1 cellular context compared by ENCODE assay signal in the genomic region with DNA sequence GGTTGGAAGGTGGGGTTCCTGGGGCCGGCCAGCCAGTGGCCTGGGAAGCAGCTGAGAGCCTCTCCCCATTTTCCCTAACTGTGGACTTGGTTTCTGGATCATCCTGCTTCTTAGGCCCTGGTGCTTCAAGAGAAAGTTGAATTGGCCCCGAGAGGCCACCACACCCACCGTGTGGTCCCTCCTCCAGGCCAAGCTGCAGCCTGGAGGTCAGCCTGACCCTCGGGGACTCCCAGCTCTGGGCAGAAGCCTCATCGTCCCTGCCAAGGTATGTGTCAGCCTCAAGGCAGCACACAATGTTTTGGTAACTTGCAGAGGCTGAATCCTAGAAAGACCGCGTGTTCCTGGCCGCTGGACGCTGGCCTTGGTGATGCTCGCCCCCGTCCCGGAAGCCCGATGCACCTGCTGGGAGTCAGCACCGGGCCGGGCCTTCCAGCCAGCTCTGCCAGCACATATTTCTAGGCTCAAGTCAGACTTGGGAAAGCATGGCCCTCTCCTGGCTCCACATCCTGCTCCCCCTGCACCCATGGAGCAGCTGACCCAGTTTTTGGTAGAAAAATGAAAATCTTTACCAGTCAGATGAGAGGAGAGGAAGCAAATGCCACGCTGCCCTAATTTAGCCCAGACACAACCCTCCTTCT.
TF ChIP-seq lines count a peak whose summit lies in the region.

No MANE protein-coding gene starts in this region.

TF ChIP-seq in HepG2, 621 proteins besides CTCF, POLR2A, EP300 and RAD21 (continued from another document and continues in another):
- TF ChIP-seq, protein P1, sequence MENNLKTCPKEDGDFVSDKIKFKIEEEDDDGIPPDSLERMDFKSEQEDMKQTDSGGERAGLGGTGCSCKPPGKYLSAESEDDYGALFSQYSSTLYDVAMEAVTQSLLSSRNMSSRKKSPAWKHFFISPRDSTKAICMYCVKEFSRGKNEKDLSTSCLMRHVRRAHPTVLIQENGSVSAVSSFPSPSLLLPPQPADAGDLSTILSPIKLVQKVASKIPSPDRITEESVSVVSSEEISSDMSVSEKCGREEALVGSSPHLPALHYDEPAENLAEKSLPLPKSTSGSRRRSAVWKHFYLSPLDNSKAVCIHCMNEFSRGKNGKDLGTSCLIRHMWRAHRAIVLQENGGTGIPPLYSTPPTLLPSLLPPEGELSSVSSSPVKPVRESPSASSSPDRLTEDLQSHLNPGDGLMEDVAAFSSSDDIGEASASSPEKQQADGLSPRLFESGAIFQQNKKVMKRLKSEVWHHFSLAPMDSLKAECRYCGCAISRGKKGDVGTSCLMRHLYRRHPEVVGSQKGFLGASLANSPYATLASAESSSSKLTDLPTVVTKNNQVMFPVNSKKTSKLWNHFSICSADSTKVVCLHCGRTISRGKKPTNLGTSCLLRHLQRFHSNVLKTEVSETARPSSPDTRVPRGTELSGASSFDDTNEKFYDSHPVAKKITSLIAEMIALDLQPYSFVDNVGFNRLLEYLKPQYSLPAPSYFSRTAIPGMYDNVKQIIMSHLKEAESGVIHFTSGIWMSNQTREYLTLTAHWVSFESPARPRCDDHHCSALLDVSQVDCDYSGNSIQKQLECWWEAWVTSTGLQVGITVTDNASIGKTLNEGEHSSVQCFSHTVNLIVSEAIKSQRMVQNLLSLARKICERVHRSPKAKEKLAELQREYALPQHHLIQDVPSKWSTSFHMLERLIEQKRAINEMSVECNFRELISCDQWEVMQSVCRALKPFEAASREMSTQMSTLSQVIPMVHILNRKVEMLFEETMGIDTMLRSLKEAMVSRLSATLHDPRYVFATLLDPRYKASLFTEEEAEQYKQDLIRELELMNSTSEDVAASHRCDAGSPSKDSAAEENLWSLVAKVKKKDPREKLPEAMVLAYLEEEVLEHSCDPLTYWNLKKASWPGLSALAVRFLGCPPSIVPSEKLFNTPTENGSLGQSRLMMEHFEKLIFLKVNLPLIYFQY (CRISPR knock-in tag; IDR thresholded peaks at IDR 0.05; ENCODE audit: borderline replicate concordance), result no peak
- TF ChIP-seq ZNF253 (CRISPR knock-in tag; IDR thresholded peaks at IDR 0.05; ENCODE audit: borderline replicate concordance), result no peak; the same call in 1 of the 2 replicates
- TF ChIP-seq ZBTB38 (CRISPR knock-in tag; IDR thresholded peaks at IDR 0.05), result peak; percentile 65; the same call in 1 of the 2 replicates
- TF ChIP-seq AHR (CRISPR knock-in tag; IDR thresholded peaks at IDR 0.05), result no peak
- TF ChIP-seq HOXA7 (CRISPR knock-in tag; IDR thresholded peaks at IDR 0.05), result no peak
- no peak for TF ChIP-seq ZNF256 (CRISPR knock-in tag; conservative IDR thresholded peaks at IDR 0.05)
- TF ChIP-seq, protein P2, sequence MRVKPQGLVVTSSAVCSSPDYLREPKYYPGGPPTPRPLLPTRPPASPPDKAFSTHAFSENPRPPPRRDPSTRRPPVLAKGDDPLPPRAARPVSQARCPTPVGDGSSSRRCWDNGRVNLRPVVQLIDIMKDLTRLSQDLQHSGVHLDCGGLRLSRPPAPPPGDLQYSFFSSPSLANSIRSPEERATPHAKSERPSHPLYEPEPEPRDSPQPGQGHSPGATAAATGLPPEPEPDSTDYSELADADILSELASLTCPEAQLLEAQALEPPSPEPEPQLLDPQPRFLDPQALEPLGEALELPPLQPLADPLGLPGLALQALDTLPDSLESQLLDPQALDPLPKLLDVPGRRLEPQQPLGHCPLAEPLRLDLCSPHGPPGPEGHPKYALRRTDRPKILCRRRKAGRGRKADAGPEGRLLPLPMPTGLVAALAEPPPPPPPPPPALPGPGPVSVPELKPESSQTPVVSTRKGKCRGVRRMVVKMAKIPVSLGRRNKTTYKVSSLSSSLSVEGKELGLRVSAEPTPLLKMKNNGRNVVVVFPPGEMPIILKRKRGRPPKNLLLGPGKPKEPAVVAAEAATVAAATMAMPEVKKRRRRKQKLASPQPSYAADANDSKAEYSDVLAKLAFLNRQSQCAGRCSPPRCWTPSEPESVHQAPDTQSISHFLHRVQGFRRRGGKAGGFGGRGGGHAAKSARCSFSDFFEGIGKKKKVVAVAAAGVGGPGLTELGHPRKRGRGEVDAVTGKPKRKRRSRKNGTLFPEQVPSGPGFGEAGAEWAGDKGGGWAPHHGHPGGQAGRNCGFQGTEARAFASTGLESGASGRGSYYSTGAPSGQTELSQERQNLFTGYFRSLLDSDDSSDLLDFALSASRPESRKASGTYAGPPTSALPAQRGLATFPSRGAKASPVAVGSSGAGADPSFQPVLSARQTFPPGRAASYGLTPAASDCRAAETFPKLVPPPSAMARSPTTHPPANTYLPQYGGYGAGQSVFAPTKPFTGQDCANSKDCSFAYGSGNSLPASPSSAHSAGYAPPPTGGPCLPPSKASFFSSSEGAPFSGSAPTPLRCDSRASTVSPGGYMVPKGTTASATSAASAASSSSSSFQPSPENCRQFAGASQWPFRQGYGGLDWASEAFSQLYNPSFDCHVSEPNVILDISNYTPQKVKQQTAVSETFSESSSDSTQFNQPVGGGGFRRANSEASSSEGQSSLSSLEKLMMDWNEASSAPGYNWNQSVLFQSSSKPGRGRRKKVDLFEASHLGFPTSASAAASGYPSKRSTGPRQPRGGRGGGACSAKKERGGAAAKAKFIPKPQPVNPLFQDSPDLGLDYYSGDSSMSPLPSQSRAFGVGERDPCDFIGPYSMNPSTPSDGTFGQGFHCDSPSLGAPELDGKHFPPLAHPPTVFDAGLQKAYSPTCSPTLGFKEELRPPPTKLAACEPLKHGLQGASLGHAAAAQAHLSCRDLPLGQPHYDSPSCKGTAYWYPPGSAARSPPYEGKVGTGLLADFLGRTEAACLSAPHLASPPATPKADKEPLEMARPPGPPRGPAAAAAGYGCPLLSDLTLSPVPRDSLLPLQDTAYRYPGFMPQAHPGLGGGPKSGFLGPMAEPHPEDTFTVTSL (CRISPR knock-in tag; IDR thresholded peaks at IDR 0.05; ENCODE audit: borderline replicate concordance), result no peak
- TF ChIP-seq HNRNPUL1 (IDR thresholded peaks at IDR 0.05; ENCODE audit: low read depth, low read length), result no peak
- TF ChIP-seq ZNF749 (CRISPR knock-in tag; IDR thresholded peaks at IDR 0.05; ENCODE audit: borderline replicate concordance), result no peak; the same call in 1 of the 2 replicates
- TF ChIP-seq, protein P3, sequence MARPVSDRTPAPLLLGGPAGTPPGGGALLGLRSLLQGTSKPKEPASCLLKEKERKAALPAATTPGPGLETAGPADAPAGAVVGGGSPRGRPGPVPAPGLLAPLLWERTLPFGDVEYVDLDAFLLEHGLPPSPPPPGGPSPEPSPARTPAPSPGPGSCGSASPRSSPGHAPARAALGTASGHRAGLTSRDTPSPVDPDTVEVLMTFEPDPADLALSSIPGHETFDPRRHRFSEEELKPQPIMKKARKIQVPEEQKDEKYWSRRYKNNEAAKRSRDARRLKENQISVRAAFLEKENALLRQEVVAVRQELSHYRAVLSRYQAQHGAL (CRISPR knock-in tag; IDR thresholded peaks at IDR 0.05; ENCODE audit: not compliant biosample characterization), result no peak
- TF ChIP-seq TEAD3 (CRISPR knock-in tag; optimal IDR thresholded peaks at IDR 0.05; ENCODE audit: borderline replicate concordance), result peak; percentile 54
- 0 out of 2 replicates have a peak, but pooled peaks have one; percentile 71 for TF ChIP-seq ZNF33B (CRISPR knock-in tag; IDR thresholded peaks at IDR 0.05)
- TF ChIP-seq, protein P4, sequence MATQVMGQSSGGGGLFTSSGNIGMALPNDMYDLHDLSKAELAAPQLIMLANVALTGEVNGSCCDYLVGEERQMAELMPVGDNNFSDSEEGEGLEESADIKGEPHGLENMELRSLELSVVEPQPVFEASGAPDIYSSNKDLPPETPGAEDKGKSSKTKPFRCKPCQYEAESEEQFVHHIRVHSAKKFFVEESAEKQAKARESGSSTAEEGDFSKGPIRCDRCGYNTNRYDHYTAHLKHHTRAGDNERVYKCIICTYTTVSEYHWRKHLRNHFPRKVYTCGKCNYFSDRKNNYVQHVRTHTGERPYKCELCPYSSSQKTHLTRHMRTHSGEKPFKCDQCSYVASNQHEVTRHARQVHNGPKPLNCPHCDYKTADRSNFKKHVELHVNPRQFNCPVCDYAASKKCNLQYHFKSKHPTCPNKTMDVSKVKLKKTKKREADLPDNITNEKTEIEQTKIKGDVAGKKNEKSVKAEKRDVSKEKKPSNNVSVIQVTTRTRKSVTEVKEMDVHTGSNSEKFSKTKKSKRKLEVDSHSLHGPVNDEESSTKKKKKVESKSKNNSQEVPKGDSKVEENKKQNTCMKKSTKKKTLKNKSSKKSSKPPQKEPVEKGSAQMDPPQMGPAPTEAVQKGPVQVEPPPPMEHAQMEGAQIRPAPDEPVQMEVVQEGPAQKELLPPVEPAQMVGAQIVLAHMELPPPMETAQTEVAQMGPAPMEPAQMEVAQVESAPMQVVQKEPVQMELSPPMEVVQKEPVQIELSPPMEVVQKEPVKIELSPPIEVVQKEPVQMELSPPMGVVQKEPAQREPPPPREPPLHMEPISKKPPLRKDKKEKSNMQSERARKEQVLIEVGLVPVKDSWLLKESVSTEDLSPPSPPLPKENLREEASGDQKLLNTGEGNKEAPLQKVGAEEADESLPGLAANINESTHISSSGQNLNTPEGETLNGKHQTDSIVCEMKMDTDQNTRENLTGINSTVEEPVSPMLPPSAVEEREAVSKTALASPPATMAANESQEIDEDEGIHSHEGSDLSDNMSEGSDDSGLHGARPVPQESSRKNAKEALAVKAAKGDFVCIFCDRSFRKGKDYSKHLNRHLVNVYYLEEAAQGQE (IDR thresholded peaks at IDR 0.05; ENCODE audit: borderline replicate concordance in 1 of 2, low read depth in 1 of 2, low read length in 2 of 2), result 0 out of 4 replicates have a peak, but pooled peaks of 1 of the 2 experiments have one; percentile 36
- TF ChIP-seq KAT8 (CRISPR knock-in tag; IDR thresholded peaks at IDR 0.05), result no peak
- no peak for TF ChIP-seq IKZF4 (CRISPR knock-in tag; IDR thresholded peaks at IDR 0.05; ENCODE audit: borderline replicate concordance, low read depth, not compliant biosample characterization)
- TF ChIP-seq, protein P5, sequence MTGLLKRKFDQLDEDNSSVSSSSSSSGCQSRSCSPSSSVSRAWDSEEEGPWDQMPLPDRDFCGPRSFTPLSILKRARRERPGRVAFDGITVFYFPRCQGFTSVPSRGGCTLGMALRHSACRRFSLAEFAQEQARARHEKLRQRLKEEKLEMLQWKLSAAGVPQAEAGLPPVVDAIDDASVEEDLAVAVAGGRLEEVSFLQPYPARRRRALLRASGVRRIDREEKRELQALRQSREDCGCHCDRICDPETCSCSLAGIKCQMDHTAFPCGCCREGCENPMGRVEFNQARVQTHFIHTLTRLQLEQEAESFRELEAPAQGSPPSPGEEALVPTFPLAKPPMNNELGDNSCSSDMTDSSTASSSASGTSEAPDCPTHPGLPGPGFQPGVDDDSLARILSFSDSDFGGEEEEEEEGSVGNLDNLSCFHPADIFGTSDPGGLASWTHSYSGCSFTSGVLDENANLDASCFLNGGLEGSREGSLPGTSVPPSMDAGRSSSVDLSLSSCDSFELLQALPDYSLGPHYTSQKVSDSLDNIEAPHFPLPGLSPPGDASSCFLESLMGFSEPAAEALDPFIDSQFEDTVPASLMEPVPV (CRISPR knock-in tag; IDR thresholded peaks at IDR 0.05), result no peak
- no peak for TF ChIP-seq IRF2 (CRISPR knock-in tag; IDR thresholded peaks at IDR 0.05)
- no peak for TF ChIP-seq TAF15 (IDR thresholded peaks at IDR 0.05; ENCODE audit: low read depth, low read length, poor library complexity, severe bottlenecking)
- no peak for TF ChIP-seq ADNP (CRISPR knock-in tag; IDR thresholded peaks at IDR 0.05)
- TF ChIP-seq ZBTB1 (CRISPR knock-in tag; IDR thresholded peaks at IDR 0.05; ENCODE audit: borderline replicate concordance), result no peak
- TF ChIP-seq HMGA1 (CRISPR knock-in tag; conservative IDR thresholded peaks at IDR 0.05), result no peak
- TF ChIP-seq, protein P6, sequence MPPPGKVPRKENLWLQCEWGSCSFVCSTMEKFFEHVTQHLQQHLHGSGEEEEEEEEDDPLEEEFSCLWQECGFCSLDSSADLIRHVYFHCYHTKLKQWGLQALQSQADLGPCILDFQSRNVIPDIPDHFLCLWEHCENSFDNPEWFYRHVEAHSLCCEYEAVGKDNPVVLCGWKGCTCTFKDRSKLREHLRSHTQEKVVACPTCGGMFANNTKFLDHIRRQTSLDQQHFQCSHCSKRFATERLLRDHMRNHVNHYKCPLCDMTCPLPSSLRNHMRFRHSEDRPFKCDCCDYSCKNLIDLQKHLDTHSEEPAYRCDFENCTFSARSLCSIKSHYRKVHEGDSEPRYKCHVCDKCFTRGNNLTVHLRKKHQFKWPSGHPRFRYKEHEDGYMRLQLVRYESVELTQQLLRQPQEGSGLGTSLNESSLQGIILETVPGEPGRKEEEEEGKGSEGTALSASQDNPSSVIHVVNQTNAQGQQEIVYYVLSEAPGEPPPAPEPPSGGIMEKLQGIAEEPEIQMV (CRISPR knock-in tag; IDR thresholded peaks at IDR 0.05; ENCODE audit: low read depth), result no peak
- no peak for TF ChIP-seq NFIC (IDR thresholded peaks at IDR 0.05; ENCODE audit: low read length)
- TF ChIP-seq ISL2 (CRISPR knock-in tag; IDR thresholded peaks at IDR 0.05), result no peak
- TF ChIP-seq, protein P7, sequence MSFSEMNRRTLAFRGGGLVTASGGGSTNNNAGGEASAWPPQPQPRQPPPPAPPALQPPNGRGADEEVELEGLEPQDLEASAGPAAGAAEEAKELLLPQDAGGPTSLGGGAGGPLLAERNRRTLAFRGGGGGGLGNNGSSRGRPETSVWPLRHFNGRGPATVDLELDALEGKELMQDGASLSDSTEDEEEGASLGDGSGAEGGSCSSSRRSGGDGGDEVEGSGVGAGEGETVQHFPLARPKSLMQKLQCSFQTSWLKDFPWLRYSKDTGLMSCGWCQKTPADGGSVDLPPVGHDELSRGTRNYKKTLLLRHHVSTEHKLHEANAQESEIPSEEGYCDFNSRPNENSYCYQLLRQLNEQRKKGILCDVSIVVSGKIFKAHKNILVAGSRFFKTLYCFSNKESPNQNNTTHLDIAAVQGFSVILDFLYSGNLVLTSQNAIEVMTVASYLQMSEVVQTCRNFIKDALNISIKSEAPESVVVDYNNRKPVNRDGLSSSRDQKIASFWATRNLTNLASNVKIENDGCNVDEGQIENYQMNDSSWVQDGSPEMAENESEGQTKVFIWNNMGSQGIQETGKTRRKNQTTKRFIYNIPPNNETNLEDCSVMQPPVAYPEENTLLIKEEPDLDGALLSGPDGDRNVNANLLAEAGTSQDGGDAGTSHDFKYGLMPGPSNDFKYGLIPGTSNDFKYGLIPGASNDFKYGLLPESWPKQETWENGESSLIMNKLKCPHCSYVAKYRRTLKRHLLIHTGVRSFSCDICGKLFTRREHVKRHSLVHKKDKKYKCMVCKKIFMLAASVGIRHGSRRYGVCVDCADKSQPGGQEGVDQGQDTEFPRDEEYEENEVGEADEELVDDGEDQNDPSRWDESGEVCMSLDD (CRISPR knock-in tag; IDR thresholded peaks at IDR 0.05; ENCODE audit: borderline replicate concordance), result no peak
- no peak for TF ChIP-seq FOXA1 (IDR thresholded peaks at IDR 0.05)
- TF ChIP-seq FOXA1 (CRISPR knock-in tag; IDR thresholded peaks at IDR 0.05), result no peak
- TF ChIP-seq, protein P8, sequence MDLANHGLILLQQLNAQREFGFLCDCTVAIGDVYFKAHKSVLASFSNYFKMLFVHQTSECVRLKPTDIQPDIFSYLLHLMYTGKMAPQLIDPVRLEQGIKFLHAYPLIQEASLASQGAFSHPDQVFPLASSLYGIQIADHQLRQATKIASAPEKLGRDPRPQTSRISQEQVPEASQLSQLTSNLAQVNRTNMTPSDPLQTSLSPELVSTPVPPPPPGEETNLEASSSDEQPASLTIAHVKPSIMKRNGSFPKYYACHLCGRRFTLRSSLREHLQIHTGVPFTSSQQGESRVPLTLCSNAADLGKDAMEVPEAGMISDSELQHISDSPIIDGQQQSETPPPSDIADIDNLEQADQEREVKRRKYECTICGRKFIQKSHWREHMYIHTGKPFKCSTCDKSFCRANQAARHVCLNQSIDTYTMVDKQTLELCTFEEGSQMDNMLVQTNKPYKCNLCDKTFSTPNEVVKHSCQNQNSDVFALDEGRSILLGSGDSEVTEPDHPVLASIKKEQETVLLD (CRISPR knock-in tag; IDR thresholded peaks at IDR 0.05; ENCODE audit: low read depth), result no peak
- peak; percentile 46; the same call in 1 of the 2 replicates for TF ChIP-seq ZBTB7A (CRISPR knock-in tag; IDR thresholded peaks at IDR 0.05)
- TF ChIP-seq ZNF460 (CRISPR knock-in tag; IDR thresholded peaks at IDR 0.05; ENCODE audit: borderline replicate concordance), result no peak; the same call in 1 of the 2 replicates
- TF ChIP-seq NCOR1 (IDR thresholded peaks at IDR 0.05; ENCODE audit: borderline replicate concordance, low read length), result no peak
